1 cellular context compared by ENCODE assay signal in the genomic region with DNA sequence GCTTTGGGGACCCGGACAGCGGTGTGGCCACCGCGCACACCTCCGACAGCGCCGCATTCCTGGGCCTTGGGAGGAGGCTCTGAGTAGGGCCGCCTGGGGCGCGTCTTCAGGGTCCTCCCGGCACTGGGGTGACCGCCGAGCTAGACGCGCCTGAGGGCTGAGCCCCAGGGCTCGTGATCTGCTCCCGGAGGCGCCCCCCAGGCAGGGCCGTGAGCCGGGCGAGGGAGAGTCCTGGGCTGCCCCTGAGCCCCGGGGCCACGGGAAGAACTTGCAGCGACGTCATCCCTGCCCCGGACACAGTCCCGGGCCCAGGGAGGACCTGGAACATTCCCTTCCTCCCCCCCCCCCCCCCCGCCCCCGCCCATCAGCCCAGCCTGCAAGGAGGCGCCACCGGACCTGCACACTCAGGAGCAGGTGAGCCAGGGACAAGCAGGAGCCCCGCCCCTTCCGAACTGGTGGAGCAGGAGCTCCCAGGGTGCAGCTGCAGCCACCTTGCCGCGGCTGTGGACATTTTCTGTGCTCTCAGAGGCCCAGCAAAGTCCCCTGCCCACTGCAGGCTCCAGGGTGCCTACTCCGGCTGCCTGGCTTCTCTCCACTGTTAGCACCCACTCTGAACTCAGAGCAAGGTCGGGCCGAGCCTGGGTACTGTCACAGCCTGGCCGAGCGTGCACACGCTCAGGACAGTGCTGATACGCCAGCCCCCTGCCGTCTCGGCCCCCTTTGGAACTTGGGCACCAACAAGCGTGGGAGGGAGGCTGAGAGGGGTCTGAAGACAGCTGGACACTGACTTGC.
TF ChIP-seq lines count a peak whose summit lies in the region.

No MANE protein-coding gene starts in this region.

TF ChIP-seq in HCT116, 20 proteins besides CTCF, POLR2A, EP300 and RAD21 (continued from another document):
- TF ChIP-seq, protein P1, sequence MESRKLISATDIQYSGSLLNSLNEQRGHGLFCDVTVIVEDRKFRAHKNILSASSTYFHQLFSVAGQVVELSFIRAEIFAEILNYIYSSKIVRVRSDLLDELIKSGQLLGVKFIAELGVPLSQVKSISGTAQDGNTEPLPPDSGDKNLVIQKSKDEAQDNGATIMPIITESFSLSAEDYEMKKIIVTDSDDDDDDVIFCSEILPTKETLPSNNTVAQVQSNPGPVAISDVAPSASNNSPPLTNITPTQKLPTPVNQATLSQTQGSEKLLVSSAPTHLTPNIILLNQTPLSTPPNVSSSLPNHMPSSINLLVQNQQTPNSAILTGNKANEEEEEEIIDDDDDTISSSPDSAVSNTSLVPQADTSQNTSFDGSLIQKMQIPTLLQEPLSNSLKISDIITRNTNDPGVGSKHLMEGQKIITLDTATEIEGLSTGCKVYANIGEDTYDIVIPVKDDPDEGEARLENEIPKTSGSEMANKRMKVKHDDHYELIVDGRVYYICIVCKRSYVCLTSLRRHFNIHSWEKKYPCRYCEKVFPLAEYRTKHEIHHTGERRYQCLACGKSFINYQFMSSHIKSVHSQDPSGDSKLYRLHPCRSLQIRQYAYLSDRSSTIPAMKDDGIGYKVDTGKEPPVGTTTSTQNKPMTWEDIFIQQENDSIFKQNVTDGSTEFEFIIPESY (IDR thresholded peaks at IDR 0.05; ENCODE audit: extremely low read depth, insufficient replicate concordance, low read length), result no peak
- TF ChIP-seq, protein P2, sequence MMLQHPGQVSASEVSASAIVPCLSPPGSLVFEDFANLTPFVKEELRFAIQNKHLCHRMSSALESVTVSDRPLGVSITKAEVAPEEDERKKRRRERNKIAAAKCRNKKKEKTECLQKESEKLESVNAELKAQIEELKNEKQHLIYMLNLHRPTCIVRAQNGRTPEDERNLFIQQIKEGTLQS (IDR thresholded peaks at IDR 0.05), result no peak
- peak; percentile 46 for TF ChIP-seq SIN3A (IDR thresholded peaks at IDR 0.05; ENCODE audit: low read depth)
